In the genomic region with DNA sequence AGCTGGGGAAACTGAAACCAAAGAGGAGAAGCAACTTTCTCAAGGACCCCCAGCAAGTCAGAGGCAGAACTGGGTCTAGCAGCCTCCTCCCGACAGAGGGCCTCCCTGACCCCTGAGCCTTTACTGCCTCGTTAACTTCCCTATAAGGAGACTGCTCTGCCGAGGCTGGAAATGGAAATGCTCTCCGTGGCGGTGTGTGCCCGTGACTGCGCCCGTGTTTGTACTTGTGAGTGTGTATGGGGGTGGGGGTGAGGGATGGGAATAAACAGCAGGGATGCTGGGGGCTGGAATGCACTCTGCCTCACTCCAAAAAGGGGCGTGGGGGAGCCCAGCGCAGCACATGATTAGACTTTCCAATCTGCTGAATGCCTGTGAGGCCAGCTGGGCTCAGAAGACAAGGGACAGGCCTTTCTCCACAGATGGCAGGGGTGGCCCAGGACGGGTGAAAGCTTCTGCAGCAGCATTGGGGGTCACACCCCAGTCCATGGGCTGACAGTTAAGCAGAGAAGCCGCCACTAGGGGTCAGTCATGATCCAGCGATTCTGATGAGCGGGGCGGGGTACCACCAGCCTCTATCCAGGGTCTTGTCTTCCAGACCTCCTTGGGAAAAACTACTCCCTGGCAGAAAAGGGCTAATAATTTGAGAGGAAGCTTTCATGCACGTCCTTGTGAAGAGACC, we compare ENCODE assay signal across 8 cellular contexts. TPM values are rescaled to one million over a fixed set of nuclear protein-coding genes. Genes with fewer than 3 reads are reported as not detected.
DNase-seq lines count a peak whose midpoint lies in the region; ATAC-seq and TF ChIP-seq lines count a peak whose summit lies in the region.

No MANE protein-coding gene starts in this region.

- peaks cover 2 to 9% (median 9%) of the 10 kb centered on the region in 4 donors for H3K4me1 Mint-ChIP-seq in CD4-positive, alpha-beta memory T cell
- no peaks in the 10 kb centered on the region for H3K4me1 Mint-ChIP-seq in activated T-helper 17 cell treated with anti-CD3 and anti-CD28 coated beads, Interleukin-2, amount 50 U/mL, for 72 hours

- H3K4me1 ChIP-seq in CD4-positive, alpha-beta memory T cell (ENCODE audit: insufficient read depth, low read length): peaks cover 8% of the 10 kb centered on the region
- H3K4me1 ChIP-seq in OCI-LY7 (ENCODE audit: insufficient read depth, low read length, poor library complexity, severe bottlenecking) (no peaks in the 10 kb centered on the region), gastroesophageal sphincter (peaks cover 0 to 12% (median 0%) of the 10 kb centered on the region in 3 donors), ovary (ENCODE audit: insufficient read depth) (no peaks in the 10 kb centered on the region), tibial artery (peaks cover 0 to 8% (median 7%) of the 10 kb centered on the region in 4 donors)

- peak in 4 of 5 donors; percentile 32 to 46 (median 40) for DNase-seq in CD4-positive, alpha-beta memory T cell
- peak; percentile 91 for DNase-seq in H7
- peak; percentile 67 for DNase-seq in OCI-LY7 (ENCODE audit: low spot score)
- peak; percentile 31 to 51 (median 43) for DNase-seq in ovary
- peak in 1 of 2 donors; percentile 21 for DNase-seq in tibial artery

- H3K9me3 Mint-ChIP-seq in CD4-positive, alpha-beta memory T cell: no peaks in the 10 kb centered on the region
- H3K9me3 Mint-ChIP-seq in activated T-helper 17 cell treated with anti-CD3 and anti-CD28 coated beads, Interleukin-2, amount 50 U/mL, for 72 hours: no peaks in the 10 kb centered on the region

- H3K27ac ChIP-seq in CD4-positive, alpha-beta memory T cell (ENCODE audit: low read depth, low read length): no peak overlapping the region
- H3K27ac ChIP-seq in OCI-LY7 (ENCODE audit: low read depth, low read length, poor library complexity, severe bottlenecking): no peak overlapping the region
- H3K27ac ChIP-seq in gastroesophageal sphincter: no peak overlapping the region
- H3K27ac ChIP-seq in ovary: no peak overlapping the region
- H3K27ac ChIP-seq in tibial artery: no peak overlapping the region

- H3K4me2 ChIP-seq in OCI-LY7 (ENCODE audit: low read length): no peak overlapping the region

- peaks cover 9 to 11% of the 10 kb centered on the region in 2 donors for H3K27me3 Mint-ChIP-seq in CD4-positive, alpha-beta memory T cell
- H3K27me3 Mint-ChIP-seq in activated T-helper 17 cell treated with anti-CD3 and anti-CD28 coated beads, Interleukin-2, amount 50 U/mL, for 72 hours: peaks cover 6% of the 10 kb centered on the region

- no peaks in the 10 kb centered on the region for H4K20me1 ChIP-seq in OCI-LY7 (ENCODE audit: insufficient read depth, low read length)

- H3K4me3 ChIP-seq in CD4-positive, alpha-beta memory T cell (ENCODE audit: low read length in 2 of 2): no peak overlapping the region
- H3K4me3 ChIP-seq in H7 (ENCODE audit: insufficient read depth, low read depth, low read length): no peak overlapping the region
- H3K4me3 ChIP-seq in OCI-LY7 (ENCODE audit: low read depth, low read length, poor library complexity, severe bottlenecking): no peak overlapping the region
- H3K4me3 ChIP-seq in gastroesophageal sphincter: peak overlapping the region in 1 of 2 donors; percentile 27
- no peak overlapping the region for H3K4me3 ChIP-seq in ovary
- H3K4me3 ChIP-seq in tibial artery: peak overlapping the region; percentile 1 to 23

- H3K4me3 Mint-ChIP-seq in CD4-positive, alpha-beta memory T cell: peak overlapping the region in 1 of 8 donors; percentile 35
- no peak overlapping the region for H3K4me3 Mint-ChIP-seq in activated T-helper 17 cell treated with anti-CD3 and anti-CD28 coated beads, Interleukin-2, amount 50 U/mL, for 72 hours

- 7 to 12% methylated on average over 6 to 8 of the region's 16 CpGs for WGBS in gastroesophageal sphincter (ENCODE audit: low coverage in 1 of 2), 2 donors
- WGBS in ovary, 3 donors: 6 to 12% (median 10%) methylated on average over 16 of the region's 16 CpGs

- TF ChIP-seq CTCF in OCI-LY7 (conservative IDR thresholded peaks at IDR 0.05; ENCODE audit: low read length) (peak; percentile 81), gastroesophageal sphincter (IDR thresholded peaks at IDR 0.05) (peak in 3 of 4 experiments; percentile 39 to 60 (median 44)), ovary (IDR thresholded peaks at IDR 0.05) (no peak), tibial artery (IDR thresholded peaks at IDR 0.05) (peak; percentile 33 to 53)

- no peaks in the 10 kb centered on the region for H3K9me3 ChIP-seq in CD4-positive, alpha-beta memory T cell (ENCODE audit: control insufficient read depth in 1 of 2, low read length in 2 of 2)
- H3K9me3 ChIP-seq in OCI-LY7 (ENCODE audit: low read length): no peaks in the 10 kb centered on the region
- no peaks in the 10 kb centered on the region for H3K9me3 ChIP-seq in gastroesophageal sphincter
- H3K9me3 ChIP-seq in ovary: no peaks in the 10 kb centered on the region
- H3K9me3 ChIP-seq in tibial artery: no peaks in the 10 kb centered on the region

- TF ChIP-seq POLR2A in gastroesophageal sphincter (IDR thresholded peaks at IDR 0.05): no peak
- TF ChIP-seq POLR2A in ovary (IDR thresholded peaks at IDR 0.05): no peak

- H3K36me3 Mint-ChIP-seq in CD4-positive, alpha-beta memory T cell: no peaks in the 10 kb centered on the region
- no peaks in the 10 kb centered on the region for H3K36me3 Mint-ChIP-seq in activated T-helper 17 cell treated with anti-CD3 and anti-CD28 coated beads, Interleukin-2, amount 50 U/mL, for 72 hours (ENCODE audit: low read depth)

- peak; percentile 76 for ATAC-seq in activated T-helper 17 cell treated with anti-CD3 and anti-CD28 coated beads, Interleukin-2, amount 50 U/mL, for 72 hours (replicated peaks)
- ATAC-seq in gastroesophageal sphincter: no peak
- ATAC-seq in GM18858 (IDR thresholded peaks at IDR 0.05; ENCODE audit: unreplicated experiment): no peak

- H3K27me3 ChIP-seq in CD4-positive, alpha-beta memory T cell (ENCODE audit: insufficient read depth, low read length): no peaks in the 10 kb centered on the region
- no peaks in the 10 kb centered on the region for H3K27me3 ChIP-seq in H7 (ENCODE audit: control insufficient read depth, insufficient read depth, low read length)
- no peaks in the 10 kb centered on the region for H3K27me3 ChIP-seq in gastroesophageal sphincter
- H3K27me3 ChIP-seq in ovary: no peaks in the 10 kb centered on the region
- H3K27me3 ChIP-seq in tibial artery: no peaks in the 10 kb centered on the region

- no peaks in the 10 kb centered on the region for H3K79me2 ChIP-seq in OCI-LY7 (ENCODE audit: insufficient read depth, low read depth, low read length)

- CTCF ChIA-PET in CD4-positive, alpha-beta memory T cell (lab: Charles Lee; ENCODE audit: partially characterized antibody): interaction anchor here (1.0 to 2.2 kb wide), 6 partner anchors 13 to 353 kb away, joined by 3 to 11 read pairs (median 4); a partner anchor contains a TSS
- CTCF ChIA-PET in OCI-LY7 (lab: Charles Lee; ENCODE audit: unreplicated experiment): no interaction called here

- H2AFZ ChIP-seq in OCI-LY7 (ENCODE audit: low read length): no peak overlapping the region

- H3K36me3 ChIP-seq in CD4-positive, alpha-beta memory T cell (ENCODE audit: insufficient read depth, low read length): no peaks in the 10 kb centered on the region
- no peaks in the 10 kb centered on the region for H3K36me3 ChIP-seq in H7 (replicated peaks; ENCODE audit: control insufficient read depth, insufficient read depth, low read length)
- H3K36me3 ChIP-seq in OCI-LY7 (ENCODE audit: insufficient read depth, low read length): no peaks in the 10 kb centered on the region
- H3K36me3 ChIP-seq in gastroesophageal sphincter: no peaks in the 10 kb centered on the region
- no peaks in the 10 kb centered on the region for H3K36me3 ChIP-seq in ovary
- no peaks in the 10 kb centered on the region for H3K36me3 ChIP-seq in tibial artery

- H3K27ac Mint-ChIP-seq in CD4-positive, alpha-beta memory T cell: no peak overlapping the region
- H3K27ac Mint-ChIP-seq in activated T-helper 17 cell treated with anti-CD3 and anti-CD28 coated beads, Interleukin-2, amount 50 U/mL, for 72 hours: no peak overlapping the region

- TF ChIP-seq EP300 in gastroesophageal sphincter (IDR thresholded peaks at IDR 0.05) (no peak), ovary (IDR thresholded peaks at IDR 0.05) (no peak)

- intact Hi-C loops in CD4-positive, alpha-beta memory T cell (cut with micrococcal nuclease): no loop called here
- intact Hi-C loops in OCI-LY7 (cut with micrococcal nuclease; ENCODE audit: unreplicated experiment) (loop anchor here (1.0 to 5.0 kb wide), 4 partner anchors 70 to 353 kb away; a partner anchor contains a TSS), ovary (cut with DNase I) (no loop called here), tibial artery (cut with DNase I; ENCODE audit: low total_unique reads) (no loop called here)

- H3K9me2 ChIP-seq in OCI-LY7 (ENCODE audit: insufficient read depth, low read length): no peaks in the 10 kb centered on the region

- POLR2A ChIA-PET in CD4-positive, alpha-beta memory T cell (lab: Charles Lee; ENCODE audit: partially characterized antibody): no interaction called here
- POLR2A ChIA-PET in OCI-LY7 (lab: Charles Lee): no interaction called here

- BruUV-seq in OCI-LY7 (replicated peaks; lab: Mats Ljungman, UMichigan): no TSS peak

RNA-seq across cellular contexts. Expression of a gene that starts 26.8 kb away (rescaled TPM):
- 10 to 100 TPM; 50.6 to 54.2 TPM for total RNA-seq in CD4-positive, alpha-beta memory T cell
- polyA plus RNA-seq in CD4-positive, alpha-beta memory T cell: 10 to 100 TPM; 13.4 to 32.0 TPM
- 12.5 and 17.9 TPM in 2 replicates for total RNA-seq in H7 (2014; rRNA removed; shearing (Covaris generic))
- 18.7 and 31.5 TPM in 2 replicates for total RNA-seq in OCI-LY7 (2014; rRNA removed; shearing (Covaris generic))
- 38.3 and 42.7 TPM in 2 replicates for total RNA-seq in OCI-LY7 (2022)
- total RNA-seq in activated T-helper 17 cell treated with anti-CD3 and anti-CD28 coated beads, Interleukin-2, amount 50 U/mL, for 72 hours: 10 to 100 TPM; 26.7 to 44.0 TPM
- 10 to 100 TPM; 16.2 to 24.6 (median 22.1) TPM for total RNA-seq in gastroesophageal sphincter
- 10 to 100 TPM; 19.9 to 38.8 (median 28.9) TPM for total RNA-seq in ovary
- 10 to 100 TPM; 22.9 to 30.8 TPM for polyA plus RNA-seq in ovary

RNA-seq across cellular contexts. Expression of a gene that starts 27.2 kb away (rescaled TPM):
- total RNA-seq in CD4-positive, alpha-beta memory T cell: 10 to 100 TPM; 27.1 to 30.0 TPM
- polyA plus RNA-seq in CD4-positive, alpha-beta memory T cell: 10 to 100 TPM; 20.7 to 24.7 TPM
- 11.2 and 18.4 TPM in 2 replicates for total RNA-seq in H7 (2014; rRNA removed; shearing (Covaris generic))
- total RNA-seq in OCI-LY7 (2014; rRNA removed; shearing (Covaris generic)): 30.8 and 35.4 TPM in 2 replicates
- total RNA-seq in OCI-LY7 (2022): 26.4 and 31.6 TPM in 2 replicates
- total RNA-seq in activated T-helper 17 cell treated with anti-CD3 and anti-CD28 coated beads, Interleukin-2, amount 50 U/mL, for 72 hours: 10 to 100 TPM; 14.1 to 15.6 TPM
- 10 to 100 TPM; 11.9 to 23.7 (median 19.1) TPM for total RNA-seq in gastroesophageal sphincter
- total RNA-seq in ovary: 10 to 100 TPM; 10.7 to 22.0 (median 17.3) TPM
- polyA plus RNA-seq in ovary: 10 to 100 TPM; 17.6 to 22.3 TPM

Comparison
In these comparisons a context has a peak if more than half of its experiments do, and no peak if none do; other contexts are left out.
1. H3K4me3 ChIP-seq: peak in tibial artery (2 of 2); none in CD4-positive, alpha-beta memory T cell (0 of 2), H7 (single experiment), OCI-LY7 (single experiment) and ovary (single experiment).
2. CTCF ChIP-seq: peak in OCI-LY7 (single experiment), gastroesophageal sphincter (3 of 4) and tibial artery (2 of 2); none in ovary (0 of 3).